Comparison of ENCODE assay signal across 11 cellular contexts in the genomic region with DNA sequence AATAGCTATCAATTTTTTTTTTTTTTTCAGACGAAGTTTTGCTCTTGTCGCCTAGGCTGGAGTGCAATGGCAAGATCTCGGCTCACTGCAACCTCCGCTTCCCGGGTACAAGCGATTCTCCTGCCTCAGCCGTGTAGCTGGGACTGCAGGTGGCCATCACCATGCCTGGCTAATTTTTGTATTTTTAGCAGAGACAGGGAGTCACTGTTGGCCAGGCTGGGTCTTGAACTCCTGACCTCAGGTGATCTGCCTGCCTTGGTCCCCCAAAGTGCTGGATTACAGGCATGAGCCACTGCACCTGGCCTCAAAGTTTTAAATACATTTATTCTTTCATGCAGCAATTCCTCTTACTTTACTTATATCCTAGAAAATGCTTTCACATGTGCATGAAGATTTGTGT. TPM values are rescaled to one million over a fixed set of nuclear protein-coding genes. Genes with fewer than 3 reads are reported as not detected.
A peak's percentile ranks its signal among the peaks of the same experiment; 100 is the strongest.
DNase-seq lines count a peak whose midpoint lies in the region; ATAC-seq and TF ChIP-seq lines count a peak whose summit lies in the region.
"Had no signal": no experiment of that assay in that cellular context is flagged by ENCODE, and none has a peak within 500 bp of the region (broad histone marks: within the 10 kb centered on the region; RNA-seq: fewer than 3 reads in every experiment).

No MANE protein-coding gene starts in this region.

- TF ChIP-seq CTCF in OCI-LY1 (IDR thresholded peaks at IDR 0.05; ENCODE audit: low read length), result no peak
- no peak for TF ChIP-seq CTCF in endodermal cell (conservative IDR thresholded peaks at IDR 0.05)
- no peak for TF ChIP-seq CTCF in upper lobe of right lung (IDR thresholded peaks at IDR 0.05)
- no peak for TF ChIP-seq CTCF in mesothelial cell of epicardium (IDR thresholded peaks at IDR 0.05; ENCODE audit: unreplicated experiment)

- H4K20me1 ChIP-seq in OCI-LY1 (ENCODE audit: insufficient read depth, low read length), result no peaks in the 10 kb centered on the region

- H3K36me3 Mint-ChIP-seq in activated naive CD4-positive, alpha-beta T cell treated with anti-CD3 and anti-CD28 coated beads for 36 hours (ENCODE audit: low read depth), result peaks cover 52% of the 10 kb centered on the region
- H3K36me3 Mint-ChIP-seq in endodermal cell (ENCODE audit: low read depth) (no peaks in the 10 kb centered on the region), mesothelial cell of epicardium (peaks cover 12% of the 10 kb centered on the region)

- ATAC-seq in upper lobe of right lung (no peak), HG03460 (IDR thresholded peaks at IDR 0.05; ENCODE audit: unreplicated experiment) (no peak)
- ATAC-seq: body of pancreas had no signal

- no peaks in the 10 kb centered on the region for H3K27me3 Mint-ChIP-seq in activated naive CD4-positive, alpha-beta T cell treated with anti-CD3 and anti-CD28 coated beads for 36 hours (ENCODE audit: low read depth)
- no peaks in the 10 kb centered on the region for H3K27me3 Mint-ChIP-seq in endodermal cell (ENCODE audit: insufficient read depth)
- H3K27me3 Mint-ChIP-seq in mesothelial cell of epicardium (ENCODE audit: low read depth), result no peaks in the 10 kb centered on the region

- H3K9me3 Mint-ChIP-seq in activated naive CD4-positive, alpha-beta T cell treated with anti-CD3 and anti-CD28 coated beads for 36 hours, result no peaks in the 10 kb centered on the region
- H3K9me3 Mint-ChIP-seq in endodermal cell (no peaks in the 10 kb centered on the region), mesothelial cell of epicardium (no peaks in the 10 kb centered on the region)

- DNase-seq in activated naive CD4-positive, alpha-beta T cell treated with anti-CD3 and anti-CD28 coated beads for 36 hours, result no peak
- DNase-seq in activated naive CD4-positive, alpha-beta T cell treated with anti-CD3 and anti-CD28 coated beads, Interleukin-2, amount 50 U/mL, for 16 hours, result no peak
- peak; percentile 26 for DNase-seq in endodermal cell
- DNase-seq in upper lobe of right lung, result no peak
- no peak for DNase-seq in NCI-H1417 (lab: John Stamatoyannopoulos, UW)
- DNase-seq in mesothelial cell of epicardium (ENCODE audit: low spot score in 2 of 2, unreplicated experiment in 2 of 2), result no peak
- DNase-seq: EL, uterus had no signal

- peak overlapping the region; percentile 65 for H3K4me3 Mint-ChIP-seq in activated naive CD4-positive, alpha-beta T cell treated with anti-CD3 and anti-CD28 coated beads for 36 hours
- no peak overlapping the region for H3K4me3 Mint-ChIP-seq in endodermal cell
- H3K4me3 Mint-ChIP-seq in mesothelial cell of epicardium, result no peak overlapping the region

- H2AFZ ChIP-seq in OCI-LY1 (ENCODE audit: low read length), result no peak overlapping the region

- no peaks in the 10 kb centered on the region for H3K79me2 ChIP-seq in OCI-LY1 (ENCODE audit: insufficient read depth, low read length)

- H3K36me3 ChIP-seq in OCI-LY1 (ENCODE audit: insufficient read depth, low read length) (no peaks in the 10 kb centered on the region), endodermal cell (ENCODE audit: control insufficient read depth, insufficient read depth, low read length) (no peaks in the 10 kb centered on the region), upper lobe of right lung (peaks cover 3% of the 10 kb centered on the region)
- H3K36me3 ChIP-seq: uterus had no signal

- H3K27ac ChIP-seq in OCI-LY1 (ENCODE audit: low read depth, low read length, poor library complexity, severe bottlenecking), result peak overlapping the region; percentile 93
- H3K27ac ChIP-seq in endodermal cell (ENCODE audit: low read depth, low read length), result no peak overlapping the region
- peak overlapping the region; percentile 30 for H3K27ac ChIP-seq in upper lobe of right lung
- H3K27ac ChIP-seq: body of pancreas, uterus had no signal

- H3K27me3 ChIP-seq in OCI-LY1 (ENCODE audit: insufficient read depth, low read length) (no peaks in the 10 kb centered on the region), endodermal cell (ENCODE audit: control insufficient read depth, insufficient read depth, low read length, poor library complexity, severe bottlenecking) (no peaks in the 10 kb centered on the region), upper lobe of right lung (no peaks in the 10 kb centered on the region)
- H3K27me3 ChIP-seq: body of pancreas, uterus had no signal

- H3K4me3 ChIP-seq in OCI-LY1 (ENCODE audit: low read depth, low read length, poor library complexity, severe bottlenecking) (peak overlapping the region; percentile 46), endodermal cell (ENCODE audit: low read length) (no peak overlapping the region), upper lobe of right lung (no peak overlapping the region)
- H3K4me3 ChIP-seq: body of pancreas, uterus had no signal

- H3K4me2 ChIP-seq in OCI-LY1 (ENCODE audit: low read length), result peak overlapping the region; percentile 80

- peaks cover 79% of the 10 kb centered on the region for H3K4me1 ChIP-seq in OCI-LY1 (ENCODE audit: insufficient read depth, low read length, severe bottlenecking)
- H3K4me1 ChIP-seq in endodermal cell (ENCODE audit: control insufficient read depth, insufficient read depth, low read length), result peaks cover 3% of the 10 kb centered on the region
- peaks cover 20% of the 10 kb centered on the region for H3K4me1 ChIP-seq in upper lobe of right lung
- H3K4me1 ChIP-seq: uterus had no signal

- 88 to 100% methylated on average over 5 to 7 of the region's 7 CpGs for WGBS in endodermal cell (ENCODE audit: insufficient coverage in 1 of 2, insufficient read length in 1 of 2), 2 experiments

- H3F3A ChIP-seq in OCI-LY1 (ENCODE audit: insufficient read depth, low read length), result peaks cover 12% of the 10 kb centered on the region; the same call in 1 of the 2 replicates

- intact Hi-C loops in activated naive CD4-positive, alpha-beta T cell treated with anti-CD3 and anti-CD28 coated beads for 36 hours (cut with micrococcal nuclease), result loop anchor here (5.0 to 10.0 kb wide), 2 partner anchors 119 to 1003 kb away; a partner anchor contains a TSS
- intact Hi-C loops in upper lobe of right lung (cut with DNase I), result no loop called here

- peak overlapping the region; percentile 96 for H3K27ac Mint-ChIP-seq in activated naive CD4-positive, alpha-beta T cell treated with anti-CD3 and anti-CD28 coated beads for 36 hours
- H3K27ac Mint-ChIP-seq in endodermal cell (no peak overlapping the region), mesothelial cell of epicardium (no peak overlapping the region)

- no peaks in the 10 kb centered on the region for H3K9me3 ChIP-seq in OCI-LY1 (ENCODE audit: low read length)
- no peaks in the 10 kb centered on the region for H3K9me3 ChIP-seq in endodermal cell (ENCODE audit: control insufficient read depth, low read length)
- no peaks in the 10 kb centered on the region for H3K9me3 ChIP-seq in upper lobe of right lung
- H3K9me3 ChIP-seq: body of pancreas, uterus had no signal

- H3K9me2 ChIP-seq in OCI-LY1 (ENCODE audit: low read depth, low read length), result no peaks in the 10 kb centered on the region

- CTCF ChIA-PET in activated naive CD4-positive, alpha-beta T cell treated with anti-CD3 and anti-CD28 coated beads for 36 hours (lab: Charles Lee), result interaction anchor here (0.7 to 3.3 kb wide), 5 partner anchors 10 to 155 kb away, joined by 4 to 12 read pairs (median 5); a partner anchor contains a TSS

- H3K9ac ChIP-seq in OCI-LY1 (ENCODE audit: low read length) (peak overlapping the region; percentile 18; the same call in 1 of the 2 replicates), endodermal cell (ENCODE audit: extremely low read depth, low read length, poor library complexity, severe bottlenecking) (no peak overlapping the region)

- H3K4me1 Mint-ChIP-seq in activated naive CD4-positive, alpha-beta T cell treated with anti-CD3 and anti-CD28 coated beads for 36 hours (ENCODE audit: low read depth), result peaks cover 84% of the 10 kb centered on the region
- peaks cover 14% of the 10 kb centered on the region for H3K4me1 Mint-ChIP-seq in endodermal cell
- peaks cover 18% of the 10 kb centered on the region for H3K4me1 Mint-ChIP-seq in mesothelial cell of epicardium

RNA-seq across cellular contexts. Expression of a gene that starts 17.6 kb away (rescaled TPM):
- total RNA-seq in activated naive CD4-positive, alpha-beta T cell treated with anti-CD3 and anti-CD28 coated beads for 36 hours, result 10 to 100 TPM; 49.6 to 55.0 TPM
- total RNA-seq in endodermal cell, result 1 to 10 TPM; 3.1 to 5.1 TPM
- 3.0 TPM for polyA plus RNA-seq in endodermal cell (2013, experiment 1 of 2)
- 1.8 TPM for polyA plus RNA-seq in endodermal cell (2013, experiment 2 of 2)
- 38.7 TPM for total RNA-seq in upper lobe of right lung
- total RNA-seq in mesothelial cell of epicardium, result 10.1 to 12.2 TPM (median 11.5 TPM) in 3 replicates

RNA-seq across cellular contexts. Expression of a gene that starts 44.9 kb away (rescaled TPM):
- total RNA-seq in activated naive CD4-positive, alpha-beta T cell treated with anti-CD3 and anti-CD28 coated beads for 36 hours, result 10 to 100 TPM; 46.1 to 51.0 TPM
- total RNA-seq in endodermal cell (10 to 100 TPM; 46.2 to 50.4 TPM), upper lobe of right lung (53.8 TPM), mesothelial cell of epicardium (36.7 to 39.5 TPM (median 36.9 TPM) in 3 replicates)
- polyA plus RNA-seq in endodermal cell (2013, experiment 1 of 2), result 37.3 TPM
- polyA plus RNA-seq in endodermal cell (2013, experiment 2 of 2), result 34.0 TPM
